In the genomic region with DNA sequence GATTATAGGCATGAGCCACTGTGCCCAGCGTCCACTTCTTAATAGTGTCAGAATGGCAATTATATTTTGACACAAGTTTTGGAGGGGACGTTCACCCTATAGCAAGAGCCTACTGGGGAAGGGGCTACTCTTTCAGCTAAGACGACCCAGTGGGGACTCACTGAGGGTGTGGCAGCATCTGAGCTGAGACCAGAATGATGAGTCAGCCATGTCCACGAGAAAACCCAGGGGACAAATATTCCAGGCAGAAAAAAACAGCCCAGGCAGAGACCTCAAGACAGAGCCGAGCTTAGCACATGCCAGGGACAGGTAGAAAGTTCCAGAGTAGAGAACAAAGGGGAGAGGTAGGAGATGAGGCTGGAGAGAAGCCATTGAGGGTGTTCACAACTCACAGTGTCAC, we compare ENCODE assay signal across 1 cellular context.
TF ChIP-seq lines count a peak whose summit lies in the region.

No MANE protein-coding gene starts in this region.

TF ChIP-seq in K562, 482 proteins besides CTCF, POLR2A, EP300 and RAD21 (continues in another document):
- TF ChIP-seq ZC3H4 (CRISPR knock-in tag; IDR thresholded peaks at IDR 0.05; ENCODE audit: borderline replicate concordance) (no peak), FOXJ2 (tag; IDR thresholded peaks at IDR 0.05) (no peak), SREBF2 (CRISPR knock-in tag; IDR thresholded peaks at IDR 0.05) (no peak), DPF2 (IDR thresholded peaks at IDR 0.05) (0 out of 2 replicates have a peak, but pooled peaks have one; percentile 18), ZKSCAN1 (IDR thresholded peaks at IDR 0.05; ENCODE audit: low read depth, low read length) (no peak), ZNF76 (CRISPR knock-in tag; IDR thresholded peaks at IDR 0.05; ENCODE audit: borderline replicate concordance) (no peak), MEF2A (IDR thresholded peaks at IDR 0.05; ENCODE audit: control insufficient read depth, low read depth, low read length) (no peak), GTF2A2 (tag; IDR thresholded peaks at IDR 0.05) (no peak), SMARCA5 (IDR thresholded peaks at IDR 0.05) (no peak), MYC (IDR thresholded peaks at IDR 0.05; ENCODE audit: low read depth, low read length) (no peak), MYC (CRISPR knock-in tag; IDR thresholded peaks at IDR 0.05; ENCODE audit: borderline replicate concordance, low read depth) (no peak), L3MBTL2 (IDR thresholded peaks at IDR 0.05) (peak; percentile 27; the same call in 1 of the 2 replicates), U2AF1 (optimal IDR thresholded peaks at IDR 0.05; ENCODE audit: low read depth, low read length) (no peak), CBFA2T3 (IDR thresholded peaks at IDR 0.05) (no peak), FOS (IDR thresholded peaks at IDR 0.05; ENCODE audit: extremely low read depth, insufficient read length) (no peak), BMI1 (IDR thresholded peaks at IDR 0.05; ENCODE audit: low read length) (no peak), MAFF (IDR thresholded peaks at IDR 0.05; ENCODE audit: low read length) (peak; percentile 37; the same call in 1 of the 2 replicates), MXI1 (IDR thresholded peaks at IDR 0.05; ENCODE audit: low read depth, low read length) (no peak), EP400 (IDR thresholded peaks at IDR 0.05) (no peak), CBFA2T2 (conservative IDR thresholded peaks at IDR 0.05) (no peak), MAFG (tag; conservative IDR thresholded peaks at IDR 0.05) (peak; percentile 76), RBM39 (optimal IDR thresholded peaks at IDR 0.05; ENCODE audit: low read depth, low read length) (no peak), HDAC2 (IDR thresholded peaks at IDR 0.05) (no peak), JUND (IDR thresholded peaks at IDR 0.05; ENCODE audit: borderline replicate concordance, low read depth, low read length) (peak; percentile 67; the same call in 1 of the 2 replicates), JUND (tag; IDR thresholded peaks at IDR 0.05; ENCODE audit: borderline replicate concordance, low read depth, low read length) (no peak), SMAD1 (IDR thresholded peaks at IDR 0.05; ENCODE audit: low read depth, low read length, partially characterized antibody) (no peak), ZNF316 (IDR thresholded peaks at IDR 0.05) (peak; percentile 89), C11orf30 (IDR thresholded peaks at IDR 0.05; ENCODE audit: low read depth) (peak; percentile 90), MAFK (IDR thresholded peaks at IDR 0.05; ENCODE audit: low read length) (peak; percentile 40; the same call in 1 of the 2 replicates), BRF1 (IDR thresholded peaks at IDR 0.05; ENCODE audit: borderline replicate concordance, extremely low read depth, insufficient read length) (no peak), SAFB2 (IDR thresholded peaks at IDR 0.05; ENCODE audit: borderline replicate concordance, low read depth, low read length, severe bottlenecking) (no peak), SP2 (IDR thresholded peaks at IDR 0.05; ENCODE audit: extremely low read depth, low read depth, low read length, poor library complexity, severe bottlenecking) (no peak), FOSL1 (tag; conservative IDR thresholded peaks at IDR 0.05) (peak; percentile 43), MTA1 (IDR thresholded peaks at IDR 0.05; ENCODE audit: borderline replicate concordance) (no peak), BRD4 (IDR thresholded peaks at IDR 0.05) (no peak)
- TF ChIP-seq, protein P1, sequence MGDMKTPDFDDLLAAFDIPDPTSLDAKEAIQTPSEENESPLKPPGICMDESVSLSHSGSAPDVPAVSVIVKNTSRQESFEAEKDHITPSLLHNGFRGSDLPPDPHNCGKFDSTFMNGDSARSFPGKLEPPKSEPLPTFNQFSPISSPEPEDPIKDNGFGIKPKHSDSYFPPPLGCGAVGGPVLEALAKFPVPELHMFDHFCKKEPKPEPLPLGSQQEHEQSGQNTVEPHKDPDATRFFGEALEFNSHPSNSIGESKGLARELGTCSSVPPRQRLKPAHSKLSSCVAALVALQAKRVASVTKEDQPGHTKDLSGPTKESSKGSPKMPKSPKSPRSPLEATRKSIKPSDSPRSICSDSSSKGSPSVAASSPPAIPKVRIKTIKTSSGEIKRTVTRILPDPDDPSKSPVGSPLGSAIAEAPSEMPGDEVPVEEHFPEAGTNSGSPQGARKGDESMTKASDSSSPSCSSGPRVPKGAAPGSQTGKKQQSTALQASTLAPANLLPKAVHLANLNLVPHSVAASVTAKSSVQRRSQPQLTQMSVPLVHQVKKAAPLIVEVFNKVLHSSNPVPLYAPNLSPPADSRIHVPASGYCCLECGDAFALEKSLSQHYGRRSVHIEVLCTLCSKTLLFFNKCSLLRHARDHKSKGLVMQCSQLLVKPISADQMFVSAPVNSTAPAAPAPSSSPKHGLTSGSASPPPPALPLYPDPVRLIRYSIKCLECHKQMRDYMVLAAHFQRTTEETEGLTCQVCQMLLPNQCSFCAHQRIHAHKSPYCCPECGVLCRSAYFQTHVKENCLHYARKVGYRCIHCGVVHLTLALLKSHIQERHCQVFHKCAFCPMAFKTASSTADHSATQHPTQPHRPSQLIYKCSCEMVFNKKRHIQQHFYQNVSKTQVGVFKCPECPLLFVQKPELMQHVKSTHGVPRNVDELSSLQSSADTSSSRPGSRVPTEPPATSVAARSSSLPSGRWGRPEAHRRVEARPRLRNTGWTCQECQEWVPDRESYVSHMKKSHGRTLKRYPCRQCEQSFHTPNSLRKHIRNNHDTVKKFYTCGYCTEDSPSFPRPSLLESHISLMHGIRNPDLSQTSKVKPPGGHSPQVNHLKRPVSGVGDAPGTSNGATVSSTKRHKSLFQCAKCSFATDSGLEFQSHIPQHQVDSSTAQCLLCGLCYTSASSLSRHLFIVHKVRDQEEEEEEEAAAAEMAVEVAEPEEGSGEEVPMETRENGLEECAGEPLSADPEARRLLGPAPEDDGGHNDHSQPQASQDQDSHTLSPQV (IDR thresholded peaks at IDR 0.05), result 0 out of 2 replicates have a peak, but pooled peaks have one; percentile 46
- TF ChIP-seq, protein P2, sequence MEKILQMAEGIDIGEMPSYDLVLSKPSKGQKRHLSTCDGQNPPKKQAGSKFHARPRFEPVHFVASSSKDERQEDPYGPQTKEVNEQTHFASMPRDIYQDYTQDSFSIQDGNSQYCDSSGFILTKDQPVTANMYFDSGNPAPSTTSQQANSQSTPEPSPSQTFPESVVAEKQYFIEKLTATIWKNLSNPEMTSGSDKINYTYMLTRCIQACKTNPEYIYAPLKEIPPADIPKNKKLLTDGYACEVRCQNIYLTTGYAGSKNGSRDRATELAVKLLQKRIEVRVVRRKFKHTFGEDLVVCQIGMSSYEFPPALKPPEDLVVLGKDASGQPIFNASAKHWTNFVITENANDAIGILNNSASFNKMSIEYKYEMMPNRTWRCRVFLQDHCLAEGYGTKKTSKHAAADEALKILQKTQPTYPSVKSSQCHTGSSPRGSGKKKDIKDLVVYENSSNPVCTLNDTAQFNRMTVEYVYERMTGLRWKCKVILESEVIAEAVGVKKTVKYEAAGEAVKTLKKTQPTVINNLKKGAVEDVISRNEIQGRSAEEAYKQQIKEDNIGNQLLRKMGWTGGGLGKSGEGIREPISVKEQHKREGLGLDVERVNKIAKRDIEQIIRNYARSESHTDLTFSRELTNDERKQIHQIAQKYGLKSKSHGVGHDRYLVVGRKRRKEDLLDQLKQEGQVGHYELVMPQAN (IDR thresholded peaks at IDR 0.05; ENCODE audit: borderline replicate concordance), result no peak
- TF ChIP-seq, protein P3, sequence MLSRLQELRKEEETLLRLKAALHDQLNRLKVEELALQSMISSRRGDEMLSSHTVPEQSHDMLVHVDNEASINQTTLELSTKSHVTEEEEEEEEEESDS (CRISPR knock-in tag; IDR thresholded peaks at IDR 0.05), result no peak
- TF ChIP-seq, protein P4, sequence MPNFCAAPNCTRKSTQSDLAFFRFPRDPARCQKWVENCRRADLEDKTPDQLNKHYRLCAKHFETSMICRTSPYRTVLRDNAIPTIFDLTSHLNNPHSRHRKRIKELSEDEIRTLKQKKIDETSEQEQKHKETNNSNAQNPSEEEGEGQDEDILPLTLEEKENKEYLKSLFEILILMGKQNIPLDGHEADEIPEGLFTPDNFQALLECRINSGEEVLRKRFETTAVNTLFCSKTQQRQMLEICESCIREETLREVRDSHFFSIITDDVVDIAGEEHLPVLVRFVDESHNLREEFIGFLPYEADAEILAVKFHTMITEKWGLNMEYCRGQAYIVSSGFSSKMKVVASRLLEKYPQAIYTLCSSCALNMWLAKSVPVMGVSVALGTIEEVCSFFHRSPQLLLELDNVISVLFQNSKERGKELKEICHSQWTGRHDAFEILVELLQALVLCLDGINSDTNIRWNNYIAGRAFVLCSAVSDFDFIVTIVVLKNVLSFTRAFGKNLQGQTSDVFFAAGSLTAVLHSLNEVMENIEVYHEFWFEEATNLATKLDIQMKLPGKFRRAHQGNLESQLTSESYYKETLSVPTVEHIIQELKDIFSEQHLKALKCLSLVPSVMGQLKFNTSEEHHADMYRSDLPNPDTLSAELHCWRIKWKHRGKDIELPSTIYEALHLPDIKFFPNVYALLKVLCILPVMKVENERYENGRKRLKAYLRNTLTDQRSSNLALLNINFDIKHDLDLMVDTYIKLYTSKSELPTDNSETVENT (CRISPR knock-in tag; IDR thresholded peaks at IDR 0.05), result no peak
- TF ChIP-seq, protein P5, sequence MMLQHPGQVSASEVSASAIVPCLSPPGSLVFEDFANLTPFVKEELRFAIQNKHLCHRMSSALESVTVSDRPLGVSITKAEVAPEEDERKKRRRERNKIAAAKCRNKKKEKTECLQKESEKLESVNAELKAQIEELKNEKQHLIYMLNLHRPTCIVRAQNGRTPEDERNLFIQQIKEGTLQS (IDR thresholded peaks at IDR 0.05), result peak; percentile 67
- TF ChIP-seq, protein P5 (CRISPR knock-in tag; conservative IDR thresholded peaks at IDR 0.05), result 0 out of 2 replicates have a peak, but pooled peaks have one; percentile 35
- TF ChIP-seq, protein P6, sequence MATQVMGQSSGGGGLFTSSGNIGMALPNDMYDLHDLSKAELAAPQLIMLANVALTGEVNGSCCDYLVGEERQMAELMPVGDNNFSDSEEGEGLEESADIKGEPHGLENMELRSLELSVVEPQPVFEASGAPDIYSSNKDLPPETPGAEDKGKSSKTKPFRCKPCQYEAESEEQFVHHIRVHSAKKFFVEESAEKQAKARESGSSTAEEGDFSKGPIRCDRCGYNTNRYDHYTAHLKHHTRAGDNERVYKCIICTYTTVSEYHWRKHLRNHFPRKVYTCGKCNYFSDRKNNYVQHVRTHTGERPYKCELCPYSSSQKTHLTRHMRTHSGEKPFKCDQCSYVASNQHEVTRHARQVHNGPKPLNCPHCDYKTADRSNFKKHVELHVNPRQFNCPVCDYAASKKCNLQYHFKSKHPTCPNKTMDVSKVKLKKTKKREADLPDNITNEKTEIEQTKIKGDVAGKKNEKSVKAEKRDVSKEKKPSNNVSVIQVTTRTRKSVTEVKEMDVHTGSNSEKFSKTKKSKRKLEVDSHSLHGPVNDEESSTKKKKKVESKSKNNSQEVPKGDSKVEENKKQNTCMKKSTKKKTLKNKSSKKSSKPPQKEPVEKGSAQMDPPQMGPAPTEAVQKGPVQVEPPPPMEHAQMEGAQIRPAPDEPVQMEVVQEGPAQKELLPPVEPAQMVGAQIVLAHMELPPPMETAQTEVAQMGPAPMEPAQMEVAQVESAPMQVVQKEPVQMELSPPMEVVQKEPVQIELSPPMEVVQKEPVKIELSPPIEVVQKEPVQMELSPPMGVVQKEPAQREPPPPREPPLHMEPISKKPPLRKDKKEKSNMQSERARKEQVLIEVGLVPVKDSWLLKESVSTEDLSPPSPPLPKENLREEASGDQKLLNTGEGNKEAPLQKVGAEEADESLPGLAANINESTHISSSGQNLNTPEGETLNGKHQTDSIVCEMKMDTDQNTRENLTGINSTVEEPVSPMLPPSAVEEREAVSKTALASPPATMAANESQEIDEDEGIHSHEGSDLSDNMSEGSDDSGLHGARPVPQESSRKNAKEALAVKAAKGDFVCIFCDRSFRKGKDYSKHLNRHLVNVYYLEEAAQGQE (CRISPR knock-in tag; IDR thresholded peaks at IDR 0.05; ENCODE audit: low read depth), result no peak
- TF ChIP-seq, protein P7, sequence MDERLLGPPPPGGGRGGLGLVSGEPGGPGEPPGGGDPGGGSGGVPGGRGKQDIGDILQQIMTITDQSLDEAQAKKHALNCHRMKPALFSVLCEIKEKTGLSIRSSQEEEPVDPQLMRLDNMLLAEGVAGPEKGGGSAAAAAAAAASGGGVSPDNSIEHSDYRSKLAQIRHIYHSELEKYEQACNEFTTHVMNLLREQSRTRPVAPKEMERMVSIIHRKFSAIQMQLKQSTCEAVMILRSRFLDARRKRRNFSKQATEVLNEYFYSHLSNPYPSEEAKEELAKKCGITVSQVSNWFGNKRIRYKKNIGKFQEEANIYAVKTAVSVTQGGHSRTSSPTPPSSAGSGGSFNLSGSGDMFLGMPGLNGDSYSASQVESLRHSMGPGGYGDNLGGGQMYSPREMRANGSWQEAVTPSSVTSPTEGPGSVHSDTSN (CRISPR knock-in tag; IDR thresholded peaks at IDR 0.05; ENCODE audit: low read depth), result no peak
- TF ChIP-seq, protein P7 (tag; conservative IDR thresholded peaks at IDR 0.05; ENCODE audit: low read depth), result no peak
- TF ChIP-seq, protein P8, sequence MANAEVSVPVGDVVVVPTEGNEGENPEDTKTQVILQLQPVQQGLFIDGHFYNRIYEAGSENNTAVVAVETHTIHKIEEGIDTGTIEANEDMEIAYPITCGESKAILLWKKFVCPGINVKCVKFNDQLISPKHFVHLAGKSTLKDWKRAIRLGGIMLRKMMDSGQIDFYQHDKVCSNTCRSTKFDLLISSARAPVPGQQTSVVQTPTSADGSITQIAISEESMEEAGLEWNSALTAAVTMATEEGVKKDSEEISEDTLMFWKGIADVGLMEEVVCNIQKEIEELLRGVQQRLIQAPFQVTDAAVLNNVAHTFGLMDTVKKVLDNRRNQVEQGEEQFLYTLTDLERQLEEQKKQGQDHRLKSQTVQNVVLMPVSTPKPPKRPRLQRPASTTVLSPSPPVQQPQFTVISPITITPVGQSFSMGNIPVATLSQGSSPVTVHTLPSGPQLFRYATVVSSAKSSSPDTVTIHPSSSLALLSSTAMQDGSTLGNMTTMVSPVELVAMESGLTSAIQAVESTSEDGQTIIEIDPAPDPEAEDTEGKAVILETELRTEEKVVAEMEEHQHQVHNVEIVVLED (CRISPR knock-in tag; IDR thresholded peaks at IDR 0.05), result no peak
